ENCODE assay signal across 16 cellular contexts in the genomic region with DNA sequence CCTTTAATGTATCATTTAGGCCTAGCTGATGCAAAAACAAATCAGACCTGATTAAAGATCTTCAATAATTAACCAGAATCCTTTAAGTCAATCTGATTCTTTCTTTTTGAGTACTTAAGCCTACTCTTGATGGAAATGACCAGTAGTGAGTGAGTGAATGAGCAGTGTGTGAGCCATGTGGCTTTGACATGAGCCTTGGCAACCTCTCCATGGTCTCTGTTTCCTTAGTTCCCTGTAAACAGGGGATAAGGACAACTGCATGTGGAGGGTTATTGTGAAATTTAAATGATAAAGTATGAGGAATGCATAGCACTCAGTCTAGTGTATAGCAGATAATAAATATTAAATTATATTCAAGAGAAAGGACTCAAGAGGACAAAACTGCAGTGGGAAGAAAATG.
DNase-seq lines count a peak whose midpoint lies in the region; ATAC-seq and TF ChIP-seq lines count a peak whose summit lies in the region.
"Had no signal": no experiment of that assay in that cellular context is flagged by ENCODE, and none has a peak within 500 bp of the region (broad histone marks: within the 10 kb centered on the region; RNA-seq: fewer than 3 reads in every experiment).

No MANE protein-coding gene starts in this region.

- POLR2A ChIA-PET in SK-N-SH (lab: Yijun Ruan, JAX): no interaction called here

- peak overlapping the region in 1 of 2 experiments; percentile 81; a peak in 2 of 4 replicates for H3K27ac ChIP-seq in SK-N-SH (ENCODE audit: low read depth in 2 of 2, low read length in 1 of 2)
- H3K27ac ChIP-seq: coronary artery had no signal

- no peak overlapping the region for H2AFZ ChIP-seq in SK-N-SH (ENCODE audit: low read depth)

- H3K79me2 ChIP-seq in SK-N-SH (ENCODE audit: insufficient read depth): no peaks in the 10 kb centered on the region

- peak; percentile 58 for DNase-seq in GM04504 (ENCODE audit: low read depth)
- no peak for DNase-seq in SK-N-SH
- DNase-seq in fibroblast of the aortic adventitia (ENCODE audit: low read depth): peak; percentile 88
- peak; percentile 68 for DNase-seq in renal cortical epithelial cell (ENCODE audit: low read depth)
- no peak for DNase-seq in activated naive CD4-positive, alpha-beta T cell treated with anti-CD3 and anti-CD28 coated beads, Interleukin-2, amount 50 U/mL, for 16 hours
- DNase-seq in medulla oblongata (ENCODE audit: extremely low spot score): no peak
- DNase-seq: activated naive CD8-positive, alpha-beta T cell treated with anti-CD3 and anti-CD28 coated beads, Interleukin-2, amount 10 ng/mL, durations not matched to agents 7 days and 5 days; gastrocnemius medialis; islet precursor cell; naive thymus-derived CD4-positive, alpha-beta T cell; NCI-H2171 treated with DMSO at 0.1 percent for 48 hours; stimulated activated naive CD8-positive, alpha-beta T cell treated with anti-CD3 and anti-CD28 coated beads, Interleukin-15, amount 100 ng/mL, for 72 hours; T-helper 1 cell had no signal

- CTCF ChIA-PET in SK-N-SH (lab: Yijun Ruan, JAX): interaction anchor here (1.1 to 1.8 kb wide), 2 partner anchors 9 to 27 kb away, joined by 5 read pairs; no protein-coding TSS in a partner anchor

- no peak for ATAC-seq in GM18520 (IDR thresholded peaks at IDR 0.05; ENCODE audit: unreplicated experiment)
- ATAC-seq: activated CD4-positive, CD25-positive, alpha-beta regulatory T cell treated with anti-CD3 and anti-CD28 coated beads, Interleukin-2, amount 50 U/mL, for 24 hours; naive thymus-derived CD4-positive, alpha-beta T cell; stimulated activated naive CD8-positive, alpha-beta T cell treated with anti-CD3 and anti-CD28 coated beads, Interleukin-15, amount 100 ng/mL, for 72 hours had no signal

- H3K9me3 ChIP-seq in SK-N-SH: no peaks in the 10 kb centered on the region
- H3K9me3 ChIP-seq: gastrocnemius medialis had no signal

- H3K9ac ChIP-seq in SK-N-SH: peak overlapping the region; percentile 6; the same call in 1 of the 2 replicates

- peaks cover 21% of the 10 kb centered on the region for H3F3A ChIP-seq in SK-N-SH (replicated peaks; ENCODE audit: insufficient read depth)

- peaks cover 0 to 61% of the 10 kb centered on the region in 2 experiments; a peak in 2 of 4 replicates for H3K4me1 ChIP-seq in SK-N-SH (ENCODE audit: control insufficient read depth in 1 of 2, insufficient read depth in 2 of 2, low read depth in 1 of 2, low read length in 1 of 2)

- no peaks in the 10 kb centered on the region for H3K27me3 ChIP-seq in SK-N-SH (ENCODE audit: insufficient read depth)
- H3K27me3 ChIP-seq: gastrocnemius medialis had no signal

- TF ChIP-seq RAD21 in SK-N-SH (IDR thresholded peaks at IDR 0.05; ENCODE audit: low read length): no peak

- TF ChIP-seq CTCF in SK-N-SH (IDR thresholded peaks at IDR 0.05) (no peak), fibroblast of the aortic adventitia (IDR thresholded peaks at IDR 0.05; ENCODE audit: insufficient read depth, low read length) (no peak)

- H3K9me2 ChIP-seq in SK-N-SH: no peaks in the 10 kb centered on the region

- H3K4me2 ChIP-seq in SK-N-SH: peak overlapping the region; percentile 6; the same call in 1 of the 2 replicates

- TF ChIP-seq EP300 in SK-N-SH (IDR thresholded peaks at IDR 0.05; ENCODE audit: borderline replicate concordance in 1 of 2, low read depth in 1 of 2, low read length in 1 of 2): no peak

- no peaks in the 10 kb centered on the region for H4K20me1 ChIP-seq in SK-N-SH (ENCODE audit: insufficient read depth)

- H3K4me3 ChIP-seq in SK-N-SH (ENCODE audit: low read depth in 2 of 2, low read length in 1 of 2): no peak overlapping the region
- H3K4me3 ChIP-seq in fibroblast of the aortic adventitia (ENCODE audit: low read depth, low read length): no peak overlapping the region
- H3K4me3 ChIP-seq: coronary artery, gastrocnemius medialis had no signal

- H3K36me3 ChIP-seq in SK-N-SH (replicated peaks in 1 of 2; ENCODE audit: control insufficient read depth in 1 of 2, insufficient read depth in 2 of 2, low read length in 1 of 2): no peaks in the 10 kb centered on the region
- H3K36me3 ChIP-seq: gastrocnemius medialis had no signal

TF ChIP-seq in SK-N-SH, 30 proteins besides CTCF, POLR2A, EP300 and RAD21:
- TF ChIP-seq, protein P1, sequence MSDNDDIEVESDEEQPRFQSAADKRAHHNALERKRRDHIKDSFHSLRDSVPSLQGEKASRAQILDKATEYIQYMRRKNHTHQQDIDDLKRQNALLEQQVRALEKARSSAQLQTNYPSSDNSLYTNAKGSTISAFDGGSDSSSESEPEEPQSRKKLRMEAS (IDR thresholded peaks at IDR 0.05; ENCODE audit: low read depth): peak; percentile 64; the same call in 1 of the 2 replicates
- TF ChIP-seq TAF1 (IDR thresholded peaks at IDR 0.05; ENCODE audit: borderline replicate concordance, low read depth, low read length): no peak
TF ChIP-seq in SK-N-SH: peak in this region for 1.

Comparison
In these comparisons a context has a peak if more than half of its experiments do, and no peak if none do; other contexts are left out.
1. DNase-seq: peak in GM04504 (single experiment), fibroblast of the aortic adventitia (single experiment) and renal cortical epithelial cell (single experiment); none in SK-N-SH (single experiment), activated naive CD4-positive, alpha-beta T cell treated with anti-CD3 and anti-CD28 coated beads, Interleukin-2, amount 50 U/mL, for 16 hours (single experiment) and medulla oblongata (single experiment).